Comparison of ENCODE assay signal across 1 cellular context in genomic region chr16:28317040-28317880, GRCh38.
TF ChIP-seq lines count a peak whose summit lies in the region.

No MANE protein-coding gene starts in this region.

TF ChIP-seq in HepG2, 621 proteins besides CTCF, POLR2A, EP300 and RAD21 (continued from another document and continues in another):
- TF ChIP-seq GLMP (CRISPR knock-in tag; IDR thresholded peaks at IDR 0.05; ENCODE audit: borderline replicate concordance) (no peak), MTF1 (CRISPR knock-in tag; IDR thresholded peaks at IDR 0.05) (no peak), SP5 (CRISPR knock-in tag; IDR thresholded peaks at IDR 0.05; ENCODE audit: borderline replicate concordance, low read depth) (no peak), FOXK1 (CRISPR knock-in tag; IDR thresholded peaks at IDR 0.05; ENCODE audit: borderline replicate concordance, low read depth) (no peak), SETDB1 (CRISPR knock-in tag; IDR thresholded peaks at IDR 0.05; ENCODE audit: borderline replicate concordance) (no peak), POLR2AphosphoS5 (IDR thresholded peaks at IDR 0.05; ENCODE audit: low read depth, low read length) (no peak), NFE2 (CRISPR knock-in tag; IDR thresholded peaks at IDR 0.05) (no peak), ZNF773 (CRISPR knock-in tag; IDR thresholded peaks at IDR 0.05; ENCODE audit: borderline replicate concordance) (no peak), SMYD3 (CRISPR knock-in tag; IDR thresholded peaks at IDR 0.05) (no peak), TSC22D2 (CRISPR knock-in tag; IDR thresholded peaks at IDR 0.05; ENCODE audit: borderline replicate concordance) (no peak), EEA1 (CRISPR knock-in tag; IDR thresholded peaks at IDR 0.05; ENCODE audit: borderline replicate concordance) (0 out of 2 replicates have a peak, but pooled peaks have one; percentile 24), BATF2 (CRISPR knock-in tag; IDR thresholded peaks at IDR 0.05) (no peak), YY1 (IDR thresholded peaks at IDR 0.05; ENCODE audit: insufficient read depth, insufficient replicate concordance, low read depth, low read length) (peak; percentile 20), ZNF230 (CRISPR knock-in tag; IDR thresholded peaks at IDR 0.05) (no peak), RFXAP (CRISPR knock-in tag; IDR thresholded peaks at IDR 0.05; ENCODE audit: borderline replicate concordance) (no peak), FOXM1 (CRISPR knock-in tag; IDR thresholded peaks at IDR 0.05) (no peak), KDM1A (CRISPR knock-in tag; IDR thresholded peaks at IDR 0.05) (no peak), SMC3 (IDR thresholded peaks at IDR 0.05; ENCODE audit: low read length) (peak; percentile 75), EHMT2 (IDR thresholded peaks at IDR 0.05; ENCODE audit: borderline replicate concordance, low read depth, low read length) (no peak), IRF2 (CRISPR knock-in tag; IDR thresholded peaks at IDR 0.05) (no peak), ZNF124 (CRISPR knock-in tag; IDR thresholded peaks at IDR 0.05) (0 out of 2 replicates have a peak, but pooled peaks have one; percentile 39), NFKBIZ (CRISPR knock-in tag; IDR thresholded peaks at IDR 0.05) (no peak), STAG1 (CRISPR knock-in tag; IDR thresholded peaks at IDR 0.05) (peak; percentile 86), MLX (CRISPR knock-in tag; IDR thresholded peaks at IDR 0.05) (no peak), ZFY (CRISPR knock-in tag; IDR thresholded peaks at IDR 0.05) (peak; percentile 43; the same call in 1 of the 2 replicates), ZNF674 (CRISPR knock-in tag; IDR thresholded peaks at IDR 0.05; ENCODE audit: low read depth) (no peak), DPF2 (CRISPR knock-in tag; IDR thresholded peaks at IDR 0.05; ENCODE audit: borderline replicate concordance, low read depth) (no peak), MXD1 (CRISPR knock-in tag; IDR thresholded peaks at IDR 0.05) (0 out of 2 replicates have a peak, but pooled peaks have one; percentile 49), SIN3A (IDR thresholded peaks at IDR 0.05; ENCODE audit: borderline replicate concordance, low read depth, low read length) (no peak), ZNF354B (CRISPR knock-in tag; IDR thresholded peaks at IDR 0.05) (no peak), ETV5 (CRISPR knock-in tag; IDR thresholded peaks at IDR 0.05; ENCODE audit: borderline replicate concordance) (peak; percentile 24; the same call in 1 of the 2 replicates), TEAD3 (CRISPR knock-in tag; optimal IDR thresholded peaks at IDR 0.05; ENCODE audit: borderline replicate concordance) (peak; percentile 69), HOXA7 (CRISPR knock-in tag; IDR thresholded peaks at IDR 0.05) (no peak), MEIS1 (CRISPR knock-in tag; IDR thresholded peaks at IDR 0.05; ENCODE audit: borderline replicate concordance) (peak; percentile 29; the same call in 1 of the 2 replicates), SAFB2 (CRISPR knock-in tag; IDR thresholded peaks at IDR 0.05; ENCODE audit: borderline replicate concordance, low read depth) (no peak), ZNF704 (CRISPR knock-in tag; IDR thresholded peaks at IDR 0.05; ENCODE audit: borderline replicate concordance) (no peak), FIP1L1 (IDR thresholded peaks at IDR 0.05; ENCODE audit: borderline replicate concordance, insufficient read depth, low read depth, low read length) (no peak), TARDBP (CRISPR knock-in tag; IDR thresholded peaks at IDR 0.05) (no peak), MTA3 (CRISPR knock-in tag; IDR thresholded peaks at IDR 0.05) (no peak), PAXIP1 (CRISPR knock-in tag; conservative IDR thresholded peaks at IDR 0.05) (no peak), KDM5B (CRISPR knock-in tag; IDR thresholded peaks at IDR 0.05; ENCODE audit: borderline replicate concordance) (no peak)
- TF ChIP-seq, protein P1, sequence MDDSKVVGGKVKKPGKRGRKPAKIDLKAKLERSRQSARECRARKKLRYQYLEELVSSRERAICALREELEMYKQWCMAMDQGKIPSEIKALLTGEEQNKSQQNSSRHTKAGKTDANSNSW (CRISPR knock-in tag; IDR thresholded peaks at IDR 0.05; ENCODE audit: borderline replicate concordance) = no peak
- TF ChIP-seq, protein P2, sequence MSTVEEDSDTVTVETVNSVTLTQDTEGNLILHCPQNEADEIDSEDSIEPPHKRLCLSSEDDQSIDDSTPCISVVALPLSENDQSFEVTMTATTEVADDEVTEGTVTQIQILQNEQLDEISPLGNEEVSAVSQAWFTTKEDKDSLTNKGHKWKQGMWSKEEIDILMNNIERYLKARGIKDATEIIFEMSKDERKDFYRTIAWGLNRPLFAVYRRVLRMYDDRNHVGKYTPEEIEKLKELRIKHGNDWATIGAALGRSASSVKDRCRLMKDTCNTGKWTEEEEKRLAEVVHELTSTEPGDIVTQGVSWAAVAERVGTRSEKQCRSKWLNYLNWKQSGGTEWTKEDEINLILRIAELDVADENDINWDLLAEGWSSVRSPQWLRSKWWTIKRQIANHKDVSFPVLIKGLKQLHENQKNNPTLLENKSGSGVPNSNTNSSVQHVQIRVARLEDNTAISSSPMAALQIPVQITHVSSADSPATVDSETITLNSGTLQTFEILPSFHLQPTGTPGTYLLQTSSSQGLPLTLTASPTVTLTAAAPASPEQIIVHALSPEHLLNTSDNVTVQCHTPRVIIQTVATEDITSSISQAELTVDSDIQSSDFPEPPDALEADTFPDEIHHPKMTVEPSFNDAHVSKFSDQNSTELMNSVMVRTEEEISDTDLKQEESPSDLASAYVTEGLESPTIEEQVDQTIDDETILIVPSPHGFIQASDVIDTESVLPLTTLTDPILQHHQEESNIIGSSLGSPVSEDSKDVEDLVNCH (CRISPR knock-in tag; IDR thresholded peaks at IDR 0.05) = no peak
- TF ChIP-seq, protein P3, sequence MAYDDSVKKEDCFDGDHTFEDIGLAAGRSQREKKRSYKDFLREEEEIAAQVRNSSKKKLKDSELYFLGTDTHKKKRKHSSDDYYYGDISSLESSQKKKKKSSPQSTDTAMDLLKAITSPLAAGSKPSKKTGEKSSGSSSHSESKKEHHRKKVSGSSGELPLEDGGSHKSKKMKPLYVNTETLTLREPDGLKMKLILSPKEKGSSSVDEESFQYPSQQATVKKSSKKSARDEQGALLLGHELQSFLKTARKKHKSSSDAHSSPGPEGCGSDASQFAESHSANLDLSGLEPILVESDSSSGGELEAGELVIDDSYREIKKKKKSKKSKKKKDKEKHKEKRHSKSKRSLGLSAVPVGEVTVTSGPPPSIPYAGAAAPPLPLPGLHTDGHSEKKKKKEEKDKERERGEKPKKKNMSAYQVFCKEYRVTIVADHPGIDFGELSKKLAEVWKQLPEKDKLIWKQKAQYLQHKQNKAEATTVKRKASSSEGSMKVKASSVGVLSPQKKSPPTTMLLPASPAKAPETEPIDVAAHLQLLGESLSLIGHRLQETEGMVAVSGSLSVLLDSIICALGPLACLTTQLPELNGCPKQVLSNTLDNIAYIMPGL (CRISPR knock-in tag; IDR thresholded peaks at IDR 0.05; ENCODE audit: borderline replicate concordance in 1 of 2, low read depth in 1 of 2) = peak; percentile 57 to 65; a peak in 1 of 4 replicates
- TF ChIP-seq, protein P4, sequence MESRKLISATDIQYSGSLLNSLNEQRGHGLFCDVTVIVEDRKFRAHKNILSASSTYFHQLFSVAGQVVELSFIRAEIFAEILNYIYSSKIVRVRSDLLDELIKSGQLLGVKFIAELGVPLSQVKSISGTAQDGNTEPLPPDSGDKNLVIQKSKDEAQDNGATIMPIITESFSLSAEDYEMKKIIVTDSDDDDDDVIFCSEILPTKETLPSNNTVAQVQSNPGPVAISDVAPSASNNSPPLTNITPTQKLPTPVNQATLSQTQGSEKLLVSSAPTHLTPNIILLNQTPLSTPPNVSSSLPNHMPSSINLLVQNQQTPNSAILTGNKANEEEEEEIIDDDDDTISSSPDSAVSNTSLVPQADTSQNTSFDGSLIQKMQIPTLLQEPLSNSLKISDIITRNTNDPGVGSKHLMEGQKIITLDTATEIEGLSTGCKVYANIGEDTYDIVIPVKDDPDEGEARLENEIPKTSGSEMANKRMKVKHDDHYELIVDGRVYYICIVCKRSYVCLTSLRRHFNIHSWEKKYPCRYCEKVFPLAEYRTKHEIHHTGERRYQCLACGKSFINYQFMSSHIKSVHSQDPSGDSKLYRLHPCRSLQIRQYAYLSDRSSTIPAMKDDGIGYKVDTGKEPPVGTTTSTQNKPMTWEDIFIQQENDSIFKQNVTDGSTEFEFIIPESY (CRISPR knock-in tag; IDR thresholded peaks at IDR 0.05) = no peak
- TF ChIP-seq, protein P5, sequence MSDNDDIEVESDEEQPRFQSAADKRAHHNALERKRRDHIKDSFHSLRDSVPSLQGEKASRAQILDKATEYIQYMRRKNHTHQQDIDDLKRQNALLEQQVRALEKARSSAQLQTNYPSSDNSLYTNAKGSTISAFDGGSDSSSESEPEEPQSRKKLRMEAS (IDR thresholded peaks at IDR 0.05) = no peak
- TF ChIP-seq, protein P6, sequence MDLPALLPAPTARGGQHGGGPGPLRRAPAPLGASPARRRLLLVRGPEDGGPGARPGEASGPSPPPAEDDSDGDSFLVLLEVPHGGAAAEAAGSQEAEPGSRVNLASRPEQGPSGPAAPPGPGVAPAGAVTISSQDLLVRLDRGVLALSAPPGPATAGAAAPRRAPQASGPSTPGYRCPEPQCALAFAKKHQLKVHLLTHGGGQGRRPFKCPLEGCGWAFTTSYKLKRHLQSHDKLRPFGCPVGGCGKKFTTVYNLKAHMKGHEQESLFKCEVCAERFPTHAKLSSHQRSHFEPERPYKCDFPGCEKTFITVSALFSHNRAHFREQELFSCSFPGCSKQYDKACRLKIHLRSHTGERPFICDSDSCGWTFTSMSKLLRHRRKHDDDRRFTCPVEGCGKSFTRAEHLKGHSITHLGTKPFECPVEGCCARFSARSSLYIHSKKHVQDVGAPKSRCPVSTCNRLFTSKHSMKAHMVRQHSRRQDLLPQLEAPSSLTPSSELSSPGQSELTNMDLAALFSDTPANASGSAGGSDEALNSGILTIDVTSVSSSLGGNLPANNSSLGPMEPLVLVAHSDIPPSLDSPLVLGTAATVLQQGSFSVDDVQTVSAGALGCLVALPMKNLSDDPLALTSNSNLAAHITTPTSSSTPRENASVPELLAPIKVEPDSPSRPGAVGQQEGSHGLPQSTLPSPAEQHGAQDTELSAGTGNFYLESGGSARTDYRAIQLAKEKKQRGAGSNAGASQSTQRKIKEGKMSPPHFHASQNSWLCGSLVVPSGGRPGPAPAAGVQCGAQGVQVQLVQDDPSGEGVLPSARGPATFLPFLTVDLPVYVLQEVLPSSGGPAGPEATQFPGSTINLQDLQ (CRISPR knock-in tag; IDR thresholded peaks at IDR 0.05) = no peak
